Comparison of ENCODE assay signal across 8 cellular contexts in genomic region chr1:229258031-229258850, GRCh38. TPM values are rescaled to one million over a fixed set of nuclear protein-coding genes. Genes with fewer than 3 reads are reported as not detected.
DNase-seq lines count a peak whose midpoint lies in the region; ATAC-seq, FAIRE-seq and TF ChIP-seq lines count a peak whose summit lies in the region.

No MANE protein-coding gene starts in this region.

- H3K79me2 ChIP-seq in PC-3 (ENCODE audit: low read length) = no peaks in the 10 kb centered on the region

- no peaks in the 10 kb centered on the region for H3K4me1 ChIP-seq in PC-3 (ENCODE audit: insufficient read depth, low read length)
- peaks cover 6 to 16% (median 7%) of the 10 kb centered on the region in 3 donors for H3K4me1 ChIP-seq in esophagus squamous epithelium

- H4K20me1 ChIP-seq in PC-3 (ENCODE audit: low read length) = no peaks in the 10 kb centered on the region

- no peak overlapping the region for H3K9ac ChIP-seq in PC-3 (ENCODE audit: low read length)

- H3K27me3 Mint-ChIP-seq in activated T-cell treated with anti-CD3 and anti-CD28 coated beads, Interleukin-2, amount 50 U/mL, for 24 hours = no peaks in the 10 kb centered on the region
- peaks cover 3% of the 10 kb centered on the region for H3K27me3 Mint-ChIP-seq in nephron progenitor cell (ENCODE audit: low read depth, poor library complexity)

- no peaks in the 10 kb centered on the region for H3F3A ChIP-seq in PC-3 (ENCODE audit: low read length, unreplicated experiment)

- ATAC-seq in PC-3 = peak; percentile 87
- ATAC-seq in HG02852 (IDR thresholded peaks at IDR 0.05; ENCODE audit: unreplicated experiment) = no peak

- H3K4me2 ChIP-seq in PC-3 (ENCODE audit: low read length) = no peak overlapping the region

- no TSS peak for BruUV-seq in PC-3 (replicated peaks; lab: Mats Ljungman, UMichigan)

- CTCF ChIA-PET in PC-3 (lab: Charles Lee) = interaction anchor here (0.5 to 1.1 kb wide), 3 partner anchors 195 to 270 kb away, joined by 3 to 6 read pairs (median 3); no protein-coding TSS in a partner anchor

- DNase-seq in D721Med (ENCODE audit: insufficient read length, low spot score) (peak; percentile 40), HT-29 (ENCODE audit: low spot score) (peak; percentile 90), PC-3 (peak; percentile 85), esophagus squamous epithelium (lab: John Stamatoyannopoulos, UW) (no peak), nephron progenitor cell (peak; percentile 65), superior temporal gyrus (ENCODE audit: extremely low spot score) (peak; percentile 97)
- peak; percentile 61 for DNase-seq in activated T-cell treated with anti-CD3 and anti-CD28 coated beads, Interleukin-2, amount 50 U/mL, for 24 hours

- H3K9me2 ChIP-seq in PC-3 (replicated peaks; ENCODE audit: low read length) = no peaks in the 10 kb centered on the region

- no peaks in the 10 kb centered on the region for H3K9me3 Mint-ChIP-seq in activated T-cell treated with anti-CD3 and anti-CD28 coated beads, Interleukin-2, amount 50 U/mL, for 24 hours
- H3K9me3 Mint-ChIP-seq in nephron progenitor cell = no peaks in the 10 kb centered on the region

- H3K4me3 Mint-ChIP-seq in activated T-cell treated with anti-CD3 and anti-CD28 coated beads, Interleukin-2, amount 50 U/mL, for 24 hours = no peak overlapping the region
- H3K4me3 Mint-ChIP-seq in nephron progenitor cell = no peak overlapping the region

- no peak overlapping the region for H2AFZ ChIP-seq in PC-3 (ENCODE audit: low read length)

- peaks cover 33% of the 10 kb centered on the region for H3K4me1 Mint-ChIP-seq in activated T-cell treated with anti-CD3 and anti-CD28 coated beads, Interleukin-2, amount 50 U/mL, for 24 hours (ENCODE audit: low read depth)
- H3K4me1 Mint-ChIP-seq in nephron progenitor cell = peaks cover 38% of the 10 kb centered on the region

- 13 to 14% methylated on average over 5 of the region's 5 CpGs for WGBS in esophagus squamous epithelium, 2 donors

- intact Hi-C loops in PC-3 (cut with micrococcal nuclease) (loop anchor here (1.0 kb wide), 5 partner anchors 59 to 256 kb away; partner anchors contain the start of gene CCSAP), esophagus squamous epithelium (cut with DNase I) (no loop called here)

- peak; percentile 98 for TF ChIP-seq CTCF in D721Med (IDR thresholded peaks at IDR 0.05; ENCODE audit: insufficient read depth, missing control alignments)
- peak; percentile 95 for TF ChIP-seq CTCF in PC-3 (conservative IDR thresholded peaks at IDR 0.05; ENCODE audit: low read depth, low read length)
- peak; percentile 46 to 88 (median 84) for TF ChIP-seq CTCF in esophagus squamous epithelium (IDR thresholded peaks at IDR 0.05)
- peak; percentile 84 for TF ChIP-seq CTCF in nephron progenitor cell (IDR thresholded peaks at IDR 0.05)

- FAIRE-seq in D721Med (lab: Jason Lieb, UNC) = peak; percentile 93

- TF ChIP-seq POLR2A in esophagus squamous epithelium (IDR thresholded peaks at IDR 0.05) = no peak

- no peak overlapping the region for H3K27ac Mint-ChIP-seq in activated T-cell treated with anti-CD3 and anti-CD28 coated beads, Interleukin-2, amount 50 U/mL, for 24 hours
- peak overlapping the region; percentile 15 for H3K27ac Mint-ChIP-seq in nephron progenitor cell

- H3K27ac ChIP-seq in PC-3 (ENCODE audit: low read length) (no peak overlapping the region), esophagus squamous epithelium (no peak overlapping the region)

- no peaks in the 10 kb centered on the region for H3K36me3 Mint-ChIP-seq in activated T-cell treated with anti-CD3 and anti-CD28 coated beads, Interleukin-2, amount 50 U/mL, for 24 hours (ENCODE audit: low read depth)
- H3K36me3 Mint-ChIP-seq in nephron progenitor cell (ENCODE audit: low read depth) = no peaks in the 10 kb centered on the region

- H3K9me3 ChIP-seq in PC-3 (ENCODE audit: low read length) (no peaks in the 10 kb centered on the region), esophagus squamous epithelium (no peaks in the 10 kb centered on the region)

- H3K4me3 ChIP-seq in PC-3 (ENCODE audit: low read length) (no peak overlapping the region), esophagus squamous epithelium (no peak overlapping the region)

- POLR2A ChIA-PET in PC-3 (lab: Charles Lee; ENCODE audit: unreplicated experiment) = no interaction called here

- H3K27me3 ChIP-seq in PC-3 (ENCODE audit: low read length) (no peaks in the 10 kb centered on the region), esophagus squamous epithelium (no peaks in the 10 kb centered on the region)

- H3K36me3 ChIP-seq in PC-3 (ENCODE audit: low read depth, low read length) (no peaks in the 10 kb centered on the region), esophagus squamous epithelium (no peaks in the 10 kb centered on the region)

RNA-seq across cellular contexts. Expression of gene RAB4A, which starts 12.7 kb away (rescaled TPM):
- 47.3 and 53.4 TPM in 2 replicates for total RNA-seq in HT-29 (2014; rRNA removed; shearing (Covaris generic))
- total RNA-seq in PC-3 (2014; rRNA removed) = 33.9 and 67.0 TPM in 2 replicates
- 10 to 100 TPM; 24.1 to 50.7 (median 43.0) TPM for total RNA-seq in esophagus squamous epithelium
